In genomic region chr17:67035131-67036083, GRCh38 we compare ENCODE assay signal across 15 cellular contexts.
A peak's percentile ranks its signal among the peaks of the same experiment; 100 is the strongest.
DNase-seq lines count a peak whose midpoint lies in the region; ATAC-seq and TF ChIP-seq lines count a peak whose summit lies in the region.
"Had no signal": no experiment of that assay in that cellular context is flagged by ENCODE, and none has a peak within 500 bp of the region (broad histone marks: within the 10 kb centered on the region; RNA-seq: fewer than 3 reads in every experiment).

No MANE protein-coding gene starts in this region.

- H3K36me3 ChIP-seq in GM06990 (ENCODE audit: control insufficient read depth, insufficient read depth, low read length), result no peaks in the 10 kb centered on the region
- H3K36me3 ChIP-seq: cardiac muscle cell, gastrocnemius medialis had no signal

- DNase-seq in GM06990 (ENCODE audit: extremely low read depth, insufficient read length), result peak; percentile 69
- no peak for DNase-seq in middle frontal gyrus (ENCODE audit: extremely low spot score, low spot score)
- no peak for DNase-seq in T1000 (lab: John Stamatoyannopoulos, UW)
- DNase-seq in HCEC 1CT, result no peak
- DNase-seq: activated naive CD4-positive, alpha-beta T cell; DMS 273 treated with DMSO at 0.1 percent for 48 hours; gastrocnemius medialis; islet precursor cell; stimulated activated naive CD4-positive, alpha-beta T cell had no signal

- H3K4me3 ChIP-seq in GM06990 (replicated peaks; ENCODE audit: low read depth, low read length), result no peak overlapping the region
- H3K4me3 ChIP-seq: cardiac muscle cell, gastrocnemius medialis had no signal

- no peaks in the 10 kb centered on the region for H3K27me3 ChIP-seq in GM06990 (replicated peaks; ENCODE audit: control insufficient read depth, insufficient read depth, low read length)
- H3K27me3 ChIP-seq: cardiac muscle cell, gastrocnemius medialis had no signal

- TF ChIP-seq CTCF in GM06990 (IDR thresholded peaks at IDR 0.05; ENCODE audit: insufficient read depth, low read length, poor library complexity, severe bottlenecking), result no peak

- ATAC-seq in GM18858 (IDR thresholded peaks at IDR 0.05; ENCODE audit: unreplicated experiment), result peak; percentile 40
- peak; percentile 80 for ATAC-seq in GM21786 (IDR thresholded peaks at IDR 0.05; ENCODE audit: unreplicated experiment)
- ATAC-seq in HG03457 (IDR thresholded peaks at IDR 0.05; ENCODE audit: unreplicated experiment), result peak; percentile 61
- no peak for ATAC-seq in GM21576 (IDR thresholded peaks at IDR 0.05; ENCODE audit: unreplicated experiment)
- ATAC-seq: gastrocnemius medialis, SK-N-SH treated with all-trans-retinoic acid at 6 μM for 48 hours had no signal
